ENCODE assay signal across 27 cellular contexts in the genomic region with DNA sequence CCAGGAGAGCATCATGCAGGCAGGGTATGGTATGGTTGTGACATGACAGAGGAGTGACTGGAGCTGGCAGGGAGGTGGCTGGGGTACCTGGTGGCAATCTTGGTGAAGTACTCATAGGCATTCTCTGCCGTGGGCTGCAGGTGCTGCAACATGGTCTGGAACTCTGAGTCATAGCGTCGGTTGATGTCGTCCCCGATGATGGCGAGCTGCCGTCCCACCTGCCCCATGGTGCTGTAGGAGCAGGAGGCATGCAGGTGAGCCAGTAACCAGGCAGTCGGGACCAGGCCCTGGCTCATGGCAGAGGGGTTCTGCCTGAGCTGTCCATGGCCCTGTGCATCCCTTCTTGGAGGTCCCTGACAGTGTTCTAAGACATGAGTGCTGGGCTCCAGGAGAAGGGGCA. TPM values are rescaled to one million over a fixed set of nuclear protein-coding genes. Genes with fewer than 3 reads are reported as not detected.
DNase-seq lines count a peak whose midpoint lies in the region; ATAC-seq and TF ChIP-seq lines count a peak whose summit lies in the region.
"Had no signal": no experiment of that assay in that cellular context is flagged by ENCODE, and none has a peak within 500 bp of the region (broad histone marks: within the 10 kb centered on the region; RNA-seq: fewer than 3 reads in every experiment).

No MANE protein-coding gene starts in this region.

- peak; percentile 55 for DNase-seq in activated CD4-positive, alpha-beta T cell treated with anti-CD3 and anti-CD28 coated beads, Interleukin-2, amount 10 ng/mL, durations not matched to agents 24 days and 14 days
- no peak for DNase-seq in activated CD4-positive, alpha-beta T cell treated with anti-CD3 and anti-CD28 coated beads for 4 hours
- no peak for DNase-seq in CD4-positive, alpha-beta T cell
- no peak for DNase-seq in activated CD4-positive, alpha-beta memory T cell treated with anti-CD3 and anti-CD28 coated beads for 36 hours
- DNase-seq in natural killer cell = no peak
- DNase-seq in anterior cingulate cortex (lab: John Stamatoyannopoulos, UW) = no peak
- DNase-seq in superior temporal gyrus (ENCODE audit: extremely low spot score) = no peak
- DNase-seq in NCI-H128 (lab: John Stamatoyannopoulos, UW; ENCODE audit: unreplicated experiment) = no peak
- DNase-seq: activated CD8-positive, alpha-beta memory T cell treated with anti-CD3 and anti-CD28 coated beads, Interleukin-2, amount 10 ng/mL, durations not matched to agents 7 days and 5 days; HFFc6; MG63; NCI-H1105 treated with DMSO at 0.1 percent for 48 hours; NCI-H2029; NCI-H524; OCI-M1; SK-N-SH; stimulated activated naive CD4-positive, alpha-beta T cell; uterus had no signal

- H3K9me3 ChIP-seq in CD4-positive, alpha-beta T cell (ENCODE audit: control insufficient read depth, low read length) = no peaks in the 10 kb centered on the region
- H3K9me3 ChIP-seq: gastroesophageal sphincter, MG63, SK-N-SH, thoracic aorta, uterus had no signal

- ATAC-seq in CD4-positive, alpha-beta T cell (ENCODE audit: poor library complexity) = no peak
- ATAC-seq in natural killer cell = no peak
- ATAC-seq: activated CD8-positive, alpha-beta memory T cell treated with anti-CD3 and anti-CD28 coated beads, Interleukin-2, amount 10 ng/mL, durations not matched to agents 7 days and 5 days; activated naive CD4-positive, alpha-beta T cell treated with anti-CD3 and anti-CD28 coated beads, Interleukin-2, amount 50 U/mL, for 72 hours; gastroesophageal sphincter; GM23338 had no signal

- POLR2A ChIA-PET in CD4-positive, alpha-beta T cell (lab: Charles Lee) = no interaction called here
- POLR2A ChIA-PET in activated CD4-positive, alpha-beta memory T cell treated with anti-CD3 and anti-CD28 coated beads for 36 hours (lab: Charles Lee) = no interaction called here

- peaks cover 54% of the 10 kb centered on the region for H3K36me3 Mint-ChIP-seq in activated CD4-positive, alpha-beta T cell treated with anti-CD3 and anti-CD28 coated beads, Interleukin-2, amount 10 ng/mL, durations not matched to agents 24 days and 14 days (ENCODE audit: low read depth)
- H3K36me3 Mint-ChIP-seq in CD4-positive, alpha-beta T cell (ENCODE audit: low read depth) = peaks cover 81% of the 10 kb centered on the region
- H3K36me3 Mint-ChIP-seq in activated CD4-positive, alpha-beta memory T cell treated with anti-CD3 and anti-CD28 coated beads for 36 hours = peaks cover 58% of the 10 kb centered on the region
- no peaks in the 10 kb centered on the region for H3K36me3 Mint-ChIP-seq in natural killer cell

- TF ChIP-seq CTCF in CD4-positive, alpha-beta T cell (IDR thresholded peaks at IDR 0.05) = no peak
- no peak for TF ChIP-seq CTCF in natural killer cell (IDR thresholded peaks at IDR 0.05)

- CTCF ChIA-PET in CD4-positive, alpha-beta T cell (lab: Charles Lee) = interaction anchor here (1.4 kb wide), 1 partner anchor 125 kb away, joined by 3 read pairs; no protein-coding TSS in a partner anchor
- CTCF ChIA-PET in activated CD4-positive, alpha-beta memory T cell treated with anti-CD3 and anti-CD28 coated beads for 36 hours (lab: Charles Lee) = interaction anchor here (1.3 to 1.6 kb wide), 2 partner anchors 33 to 184 kb away, joined by 3 read pairs; no protein-coding TSS in a partner anchor

- no peaks in the 10 kb centered on the region for H3K9me3 Mint-ChIP-seq in activated CD4-positive, alpha-beta T cell treated with anti-CD3 and anti-CD28 coated beads, Interleukin-2, amount 10 ng/mL, durations not matched to agents 24 days and 14 days
- H3K9me3 Mint-ChIP-seq in CD4-positive, alpha-beta T cell = no peaks in the 10 kb centered on the region
- no peaks in the 10 kb centered on the region for H3K9me3 Mint-ChIP-seq in activated CD4-positive, alpha-beta memory T cell treated with anti-CD3 and anti-CD28 coated beads for 36 hours
- H3K9me3 Mint-ChIP-seq in natural killer cell = no peaks in the 10 kb centered on the region
- H3K9me3 Mint-ChIP-seq: activated naive CD4-positive, alpha-beta T cell treated with anti-CD3 and anti-CD28 coated beads, Interleukin-2, amount 50 U/mL, for 72 hours; activated T-helper 1 cell treated with anti-CD3 and anti-CD28 coated beads, Interleukin-12 subunit alpha, Interleukin-12 subunit beta, Interleukin-2, Interleukin-4 antibody, amounts not matched to agents 30 ng/mL and 10 ng/mL and 1 ng/mL, durations not matched to agents 14 hours and 24 hours and 36 hours; CD14-positive monocyte; GM23338; HFFc6; nephron had no signal

- H3K4me1 Mint-ChIP-seq in activated CD4-positive, alpha-beta T cell treated with anti-CD3 and anti-CD28 coated beads, Interleukin-2, amount 10 ng/mL, durations not matched to agents 24 days and 14 days = peaks cover 54% of the 10 kb centered on the region
- H3K4me1 Mint-ChIP-seq in CD4-positive, alpha-beta T cell (ENCODE audit: low read depth) = peaks cover 51% of the 10 kb centered on the region
- H3K4me1 Mint-ChIP-seq in activated CD4-positive, alpha-beta memory T cell treated with anti-CD3 and anti-CD28 coated beads for 36 hours (ENCODE audit: low read depth) = peaks cover 45% of the 10 kb centered on the region
- peaks cover 29 to 50% of the 10 kb centered on the region in 2 donors for H3K4me1 Mint-ChIP-seq in natural killer cell

- H3K27me3 Mint-ChIP-seq in activated CD4-positive, alpha-beta T cell treated with anti-CD3 and anti-CD28 coated beads, Interleukin-2, amount 10 ng/mL, durations not matched to agents 24 days and 14 days = no peaks in the 10 kb centered on the region
- no peaks in the 10 kb centered on the region for H3K27me3 Mint-ChIP-seq in CD4-positive, alpha-beta T cell
- H3K27me3 Mint-ChIP-seq in activated CD4-positive, alpha-beta memory T cell treated with anti-CD3 and anti-CD28 coated beads for 36 hours = no peaks in the 10 kb centered on the region
- H3K27me3 Mint-ChIP-seq in natural killer cell (ENCODE audit: low read depth in 2 of 2) = no peaks in the 10 kb centered on the region
- H3K27me3 Mint-ChIP-seq: activated CD8-positive, alpha-beta memory T cell treated with anti-CD3 and anti-CD28 coated beads, Interleukin-2, amount 10 ng/mL, durations not matched to agents 7 days and 5 days had no signal

- no peak overlapping the region for H3K4me3 Mint-ChIP-seq in activated CD4-positive, alpha-beta T cell treated with anti-CD3 and anti-CD28 coated beads, Interleukin-2, amount 10 ng/mL, durations not matched to agents 24 days and 14 days
- peak overlapping the region; percentile 38 for H3K4me3 Mint-ChIP-seq in CD4-positive, alpha-beta T cell
- H3K4me3 Mint-ChIP-seq in activated CD4-positive, alpha-beta memory T cell treated with anti-CD3 and anti-CD28 coated beads for 36 hours = no peak overlapping the region
- peak overlapping the region; percentile 35 for H3K4me3 Mint-ChIP-seq in natural killer cell
- H3K4me3 Mint-ChIP-seq: activated CD8-positive, alpha-beta memory T cell treated with anti-CD3 and anti-CD28 coated beads, Interleukin-2, amount 10 ng/mL, durations not matched to agents 7 days and 5 days; activated T-helper 1 cell treated with anti-CD3 and anti-CD28 coated beads, Interleukin-12 subunit alpha, Interleukin-12 subunit beta, Interleukin-2, Interleukin-4 antibody, amounts not matched to agents 30 ng/mL and 10 ng/mL and 1 ng/mL, durations not matched to agents 14 hours and 24 hours and 36 hours; CD14-positive monocyte; GM23338; HFFc6; nephron had no signal

- no peaks in the 10 kb centered on the region for H3K27me3 ChIP-seq in CD4-positive, alpha-beta T cell (ENCODE audit: control insufficient read depth, insufficient read depth, low read length)
- H3K27me3 ChIP-seq: cardiac muscle cell, gastroesophageal sphincter, MG63, uterus had no signal

- peak overlapping the region; percentile 7 for H3K27ac ChIP-seq in CD4-positive, alpha-beta T cell (ENCODE audit: low read depth, low read length)
- H3K27ac ChIP-seq: cardiac muscle cell, gastroesophageal sphincter, KMS-11, thoracic aorta, uterus had no signal

- H3K27ac Mint-ChIP-seq in activated CD4-positive, alpha-beta T cell treated with anti-CD3 and anti-CD28 coated beads, Interleukin-2, amount 10 ng/mL, durations not matched to agents 24 days and 14 days = no peak overlapping the region
- H3K27ac Mint-ChIP-seq in CD4-positive, alpha-beta T cell = peak overlapping the region; percentile 74
- peak overlapping the region; percentile 51 for H3K27ac Mint-ChIP-seq in activated CD4-positive, alpha-beta memory T cell treated with anti-CD3 and anti-CD28 coated beads for 36 hours
- H3K27ac Mint-ChIP-seq in natural killer cell = no peak overlapping the region
- H3K27ac Mint-ChIP-seq: activated T-helper 1 cell treated with anti-CD3 and anti-CD28 coated beads, Interleukin-12 subunit alpha, Interleukin-12 subunit beta, Interleukin-2, Interleukin-4 antibody, amounts not matched to agents 30 ng/mL and 10 ng/mL and 1 ng/mL, durations not matched to agents 14 hours and 24 hours and 36 hours; GM23338; HFFc6; nephron had no signal

- intact Hi-C loops in activated CD4-positive, alpha-beta T cell treated with anti-CD3 and anti-CD28 coated beads, Interleukin-2, amount 10 ng/mL, durations not matched to agents 24 days and 14 days (cut with micrococcal nuclease) = loop anchor here (10.0 kb wide), 1 partner anchor 260 kb away; the partner anchor contains the start of genes TAPBP and ZBTB22
- intact Hi-C loops in CD4-positive, alpha-beta T cell (cut with DNase I, micrococcal nuclease) = loop anchor here in 1 of 2 experiments (5.0 to 10.0 kb wide), 2 partner anchors 143 to 300 kb away; partner anchors contain the start of genes B3GALT4, RPS18 and VPS52
- intact Hi-C loops in activated CD4-positive, alpha-beta memory T cell treated with anti-CD3 and anti-CD28 coated beads for 36 hours (cut with micrococcal nuclease) = loop anchor here (10.0 kb wide), 2 partner anchors 260 to 300 kb away; partner anchors contain the start of genes B3GALT4, RPS18, TAPBP and VPS52
- intact Hi-C loops in natural killer cell (cut with micrococcal nuclease) = loop anchor here (10.0 kb wide), 2 partner anchors 120 to 230 kb away; partner anchors contain the start of gene ZBTB9

RNA-seq across cellular contexts. Expression of gene BAK1, which starts 4.9 kb away (rescaled TPM):
- total RNA-seq in activated CD4-positive, alpha-beta T cell treated with anti-CD3 and anti-CD28 coated beads, Interleukin-2, amount 10 ng/mL, durations not matched to agents 24 days and 14 days = 54.7 and 55.9 TPM in 2 replicates
- total RNA-seq in CD4-positive, alpha-beta T cell = 10 to 100 TPM; 38.3 to 40.8 TPM
- 10 to 100 TPM; 56.3 to 57.7 TPM for total RNA-seq in activated CD4-positive, alpha-beta memory T cell treated with anti-CD3 and anti-CD28 coated beads for 36 hours
- total RNA-seq in natural killer cell = 10 to 100 TPM; 36.3 to 49.8 (median 40.7) TPM

RNA-seq across cellular contexts. Expression of gene ITPR3, which starts 45.9 kb away (rescaled TPM):
- total RNA-seq in activated CD4-positive, alpha-beta T cell treated with anti-CD3 and anti-CD28 coated beads, Interleukin-2, amount 10 ng/mL, durations not matched to agents 24 days and 14 days = 45.5 and 45.6 TPM in 2 replicates
- total RNA-seq in CD4-positive, alpha-beta T cell = 10 to 100 TPM; 44.5 to 45.5 TPM
- 10 to 100 TPM; 41.6 to 45.6 TPM for total RNA-seq in activated CD4-positive, alpha-beta memory T cell treated with anti-CD3 and anti-CD28 coated beads for 36 hours
- total RNA-seq in natural killer cell = 10 to 100 TPM; 45.5 to 66.7 (median 46.0) TPM

Comparison
In these comparisons a context has a peak if more than half of its experiments do, and no peak if none do; other contexts are left out.
1. H3K27ac Mint-ChIP-seq: peak in CD4-positive, alpha-beta T cell (single experiment) and activated CD4-positive, alpha-beta memory T cell treated with anti-CD3 and anti-CD28 coated beads for 36 hours (single experiment); none in activated CD4-positive, alpha-beta T cell treated with anti-CD3 and anti-CD28 coated beads, Interleukin-2, amount 10 ng/mL, durations not matched to agents 24 days and 14 days (single experiment) and natural killer cell (0 of 2).
2. H3K4me3 Mint-ChIP-seq: peak in CD4-positive, alpha-beta T cell (single experiment) and natural killer cell (single experiment); none in activated CD4-positive, alpha-beta T cell treated with anti-CD3 and anti-CD28 coated beads, Interleukin-2, amount 10 ng/mL, durations not matched to agents 24 days and 14 days (single experiment) and activated CD4-positive, alpha-beta memory T cell treated with anti-CD3 and anti-CD28 coated beads for 36 hours (single experiment).